Comparison of ENCODE assay signal across 27 cellular contexts in the genomic region with DNA sequence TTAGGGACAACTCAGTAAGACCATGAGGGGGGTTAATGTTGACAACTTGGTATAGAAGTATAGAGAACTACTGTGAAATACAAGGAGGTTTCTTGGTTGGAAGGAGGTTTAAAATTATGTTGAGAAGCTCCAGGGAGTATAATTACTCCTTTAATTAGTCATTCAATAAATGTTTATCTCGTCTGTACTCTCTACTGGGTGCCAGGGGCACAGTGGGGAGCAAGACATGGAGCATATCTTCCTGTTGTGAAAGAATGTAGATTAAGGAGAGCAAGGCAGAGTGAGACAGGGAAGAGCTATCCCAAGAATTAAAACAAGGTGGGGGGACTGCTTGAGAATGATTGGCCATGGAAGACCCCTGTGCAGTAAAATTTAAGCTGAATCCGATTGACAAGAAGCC.
"Had no signal": no experiment of that assay in that cellular context is flagged by ENCODE, and none has a peak within 500 bp of the region (broad histone marks: within the 10 kb centered on the region; RNA-seq: fewer than 3 reads in every experiment).

No MANE protein-coding gene starts in this region.

- H3K27ac ChIP-seq: left lung, lower lobe of right lung, neural progenitor cell, neutrophil, parathyroid adenoma, right atrium auricular region, right lobe of liver, tibial nerve, uterus had no signal

- H3K9me3 ChIP-seq: left lung, lower lobe of right lung, neutrophil, right atrium auricular region, right lobe of liver, tibial nerve, uterus had no signal

- H3K4me3 ChIP-seq: left lung, lower lobe of right lung, neural progenitor cell, right atrium auricular region, right lobe of liver, smooth muscle cell, tibial nerve, uterus had no signal

- ATAC-seq: left colon; left lung; lower lobe of right lung; natural killer cell; right lobe of liver; stimulated activated memory B cell treated with anti-CD40 and anti-IgM and Interleukin-4, amounts not matched to agents 10 μg/mL and 1 μg/mL and 100 μg/mL, for 72 hours; stimulated activated naive CD8-positive, alpha-beta T cell treated with anti-CD3 and anti-CD28 coated beads, Interleukin-15, amount 100 ng/mL, for 72 hours had no signal

- H3K4me1 ChIP-seq: left lung, lower lobe of right lung, neural progenitor cell, parathyroid adenoma, right atrium auricular region, right lobe of liver, tibial nerve, uterus had no signal

- DNase-seq: immature natural killer cell; kidney; left colon; left lung; lower lobe of right lung; mammary epithelial cell; mesenchymal stem cell; naive B cell; natural killer cell; nephron progenitor cell; occipital lobe; right lobe of liver; stimulated activated CD4-positive, alpha-beta T cell treated with anti-CD3 and anti-CD28 coated beads, Interleukin-1b, Interleukin-23, amount 100 ng/mL, for 48 hours; stimulated activated CD4-positive, alpha-beta T cell treated with anti-CD3 and anti-CD28 coated beads, Interleukin-2, amount 100 ng/mL, for 48 hours; stimulated activated CD4-positive, alpha-beta T cell treated with anti-CD3 and anti-CD28 coated beads, Interleukin-4, amount 100 ng/mL, for 4 hours; stimulated activated CD8-positive, alpha-beta memory T cell treated with anti-CD3 and anti-CD28 coated beads, Interleukin-4, amount 100 ng/mL, for 48 hours; stimulated activated naive CD4-positive, alpha-beta T cell treated with Interleukin-2 at 50 U/mL for 16 hours; stimulated activated naive CD8-positive, alpha-beta T cell treated with anti-CD3 and anti-CD28 coated beads, Interleukin-15, amount 100 ng/mL, for 72 hours; substantia nigra; uterus had no signal

- H3K36me3 ChIP-seq: left lung, lower lobe of right lung, neural progenitor cell, neutrophil, right atrium auricular region, right lobe of liver, tibial nerve, uterus had no signal
